In genomic region chr20:6626805-6627204, GRCh38 we compare ENCODE assay signal across 27 cellular contexts.
DNase-seq lines count a peak whose midpoint lies in the region; ATAC-seq and TF ChIP-seq lines count a peak whose summit lies in the region.
"Had no signal": no experiment of that assay in that cellular context is flagged by ENCODE, and none has a peak within 500 bp of the region (broad histone marks: within the 10 kb centered on the region; RNA-seq: fewer than 3 reads in every experiment).

No MANE protein-coding gene starts in this region.

- no peak overlapping the region for H2BK120ac ChIP-seq in H9 (ENCODE audit: low read depth, low read length, poor library complexity, severe bottlenecking)

- H3K27me3 ChIP-seq in H9 (ENCODE audit: insufficient read depth, low read length) (no peaks in the 10 kb centered on the region), SJCRH30 (no peaks in the 10 kb centered on the region), iPS DF 6.9 (ENCODE audit: control insufficient read depth, insufficient read depth, low read length) (no peaks in the 10 kb centered on the region), uterus (no peaks in the 10 kb centered on the region)
- H3K27me3 ChIP-seq: foreskin keratinocyte, heart right ventricle, upper lobe of left lung had no signal

- H3K36me3 Mint-ChIP-seq in H9 (ENCODE audit: insufficient read depth in 1 of 3, low read depth in 3 of 3) = peaks cover 0 to 4% (median 0%) of the 10 kb centered on the region in 3 experiments; a peak in 1 of 7 replicates
- no peaks in the 10 kb centered on the region for H3K36me3 Mint-ChIP-seq in activated naive CD4-positive, alpha-beta T cell treated with anti-CD3 and anti-CD28 coated beads for 36 hours (ENCODE audit: low read depth)
- H3K36me3 Mint-ChIP-seq: immature natural killer cell; naive thymus-derived CD8-positive, alpha-beta T cell; T-cell had no signal

- no peaks in the 10 kb centered on the region for H3K79me1 ChIP-seq in H9 (ENCODE audit: insufficient read depth, low read depth, low read length, poor library complexity, severe bottlenecking)

- intact Hi-C loops in uterus (cut with DNase I; ENCODE audit: low total_unique reads) = no loop called here
- intact Hi-C loops in activated naive CD4-positive, alpha-beta T cell treated with anti-CD3 and anti-CD28 coated beads for 36 hours (cut with micrococcal nuclease) = no loop called here

- no peak overlapping the region for H4K5ac ChIP-seq in H9 (ENCODE audit: insufficient read length, low read depth, low read length)

- H3K4me3 Mint-ChIP-seq in H9 = no peak overlapping the region
- no peak overlapping the region for H3K4me3 Mint-ChIP-seq in activated naive CD4-positive, alpha-beta T cell treated with anti-CD3 and anti-CD28 coated beads for 36 hours
- H3K4me3 Mint-ChIP-seq: activated naive CD8-positive, alpha-beta T cell treated with anti-CD3 and anti-CD28 coated beads, Interleukin-2, amount 50 U/mL, for 24 hours; immature natural killer cell; mesothelial cell of epicardium; naive thymus-derived CD8-positive, alpha-beta T cell; T-cell had no signal

- H3K79me2 ChIP-seq in H9 (ENCODE audit: insufficient read depth, low read length) = no peaks in the 10 kb centered on the region

- H2BK5ac ChIP-seq in H9 (ENCODE audit: insufficient read length, low read length) = no peak overlapping the region

- no peak overlapping the region for H3K18ac ChIP-seq in H9 (ENCODE audit: insufficient read length, low read depth, low read length)

- H3K4me1 ChIP-seq in H9 (ENCODE audit: insufficient read depth, low read length) (no peaks in the 10 kb centered on the region), SJCRH30 (peaks cover 7% of the 10 kb centered on the region), iPS DF 6.9 (ENCODE audit: control insufficient read depth, insufficient read depth, low read length) (0 out of 2 replicates have a peak, but pooled peaks cover 1% of the 10 kb centered on the region), uterus (no peaks in the 10 kb centered on the region)
- H3K4me1 ChIP-seq: upper lobe of left lung had no signal

- H3K56ac ChIP-seq in H9 (ENCODE audit: insufficient read length, low read depth, low read length) = no peak overlapping the region

- TF ChIP-seq CTCF in H9 (conservative IDR thresholded peaks at IDR 0.05) (peak; percentile 74), uterus (IDR thresholded peaks at IDR 0.05) (no peak)

- CTCF ChIA-PET in activated naive CD4-positive, alpha-beta T cell treated with anti-CD3 and anti-CD28 coated beads for 36 hours (lab: Charles Lee) = interaction anchor here (0.6 kb wide), 1 partner anchor 359 kb away, joined by 3 read pairs; no protein-coding TSS in a partner anchor

- H3K36me3 ChIP-seq in SJCRH30 (no peaks in the 10 kb centered on the region), iPS DF 6.9 (ENCODE audit: control insufficient read depth, insufficient read depth, low read length) (no peaks in the 10 kb centered on the region), uterus (no peaks in the 10 kb centered on the region)
- H3K36me3 ChIP-seq: heart right ventricle, upper lobe of left lung had no signal

- no peak overlapping the region for H3K4me2 ChIP-seq in H9 (ENCODE audit: insufficient read depth, insufficient read length, low read length)

- H3K4ac ChIP-seq in H9 (ENCODE audit: low read depth, low read length) = no peak overlapping the region

- no peak overlapping the region for H2BK20ac ChIP-seq in H9 (ENCODE audit: low read depth, low read length, poor library complexity, severe bottlenecking)

- H4K91ac ChIP-seq in H9 (ENCODE audit: insufficient read length, low read depth, low read length) = no peak overlapping the region

- no peaks in the 10 kb centered on the region for H4K20me1 ChIP-seq in H9 (ENCODE audit: control insufficient read depth, insufficient read depth, insufficient read length)

- peak; percentile 16 for DNase-seq in DMS53 (lab: John Stamatoyannopoulos, UW)
- DNase-seq in DMS53 treated with DMSO at 0.1 percent for 48 hours (lab: John Stamatoyannopoulos, UW; ENCODE audit: unreplicated experiment) = no peak
- peak; percentile 57 for DNase-seq in H9
- peak; percentile 13 to 52 for DNase-seq in SJCRH30
- peak; percentile 20 for DNase-seq in iPS DF 6.9 (ENCODE audit: low read depth, low spot score)
- DNase-seq in uterus = no peak
- no peak for DNase-seq in activated naive CD4-positive, alpha-beta T cell treated with anti-CD3 and anti-CD28 coated beads for 36 hours
- DNase-seq: activated CD8-positive, alpha-beta memory T cell treated with anti-CD3 and anti-CD28 coated beads for 24 hours; activated gamma-delta T cell; activated naive CD8-positive, alpha-beta T cell treated with anti-CD3 and anti-CD28 coated beads, Interleukin-2, amount 50 U/mL, for 24 hours; activated T-cell treated with anti-CD3 and anti-CD28 coated beads, Interleukin-2, amount 50 U/mL, for 1 hour; AML-193; effector CD4-positive, alpha-beta T cell; foreskin keratinocyte; heart right ventricle; immature natural killer cell; KG1; naive thymus-derived CD8-positive, alpha-beta T cell; NCI-H1048; NCI-H187; NCI-H526 treated with DMSO at 0.1 percent for 48 hours; small intestine; stimulated activated CD4-positive, alpha-beta T cell treated with anti-CD3 and anti-CD28 coated beads, Interleukin-2, amount 100 ng/mL, for 24 hours; T-cell; upper lobe of left lung had no signal

- no peak overlapping the region for H2BK12ac ChIP-seq in H9 (ENCODE audit: insufficient read length, low read depth, low read length)

- H3K4me3 ChIP-seq in SJCRH30 = no peak overlapping the region
- no peak overlapping the region for H3K4me3 ChIP-seq in iPS DF 6.9 (ENCODE audit: low read length)
- H3K4me3 ChIP-seq in uterus = no peak overlapping the region
- H3K4me3 ChIP-seq: heart right ventricle, upper lobe of left lung had no signal

- H3K9me3 Mint-ChIP-seq in H9 = peaks cover 4 to 5% of the 10 kb centered on the region in 2 experiments; a peak in 4 of 5 replicates
- H3K9me3 Mint-ChIP-seq in activated naive CD4-positive, alpha-beta T cell treated with anti-CD3 and anti-CD28 coated beads for 36 hours = no peaks in the 10 kb centered on the region

- H3K23ac ChIP-seq in H9 (ENCODE audit: insufficient read length, low read depth, low read length) = no peak overlapping the region

- peaks cover 7 to 8% of the 10 kb centered on the region in 2 experiments for H3K4me1 Mint-ChIP-seq in H9
- no peaks in the 10 kb centered on the region for H3K4me1 Mint-ChIP-seq in activated naive CD4-positive, alpha-beta T cell treated with anti-CD3 and anti-CD28 coated beads for 36 hours (ENCODE audit: low read depth)
- H3K4me1 Mint-ChIP-seq: activated naive CD8-positive, alpha-beta T cell treated with anti-CD3 and anti-CD28 coated beads, Interleukin-2, amount 50 U/mL, for 24 hours; naive thymus-derived CD8-positive, alpha-beta T cell; T-cell had no signal

- no peak overlapping the region for H3K9ac ChIP-seq in H9 (ENCODE audit: extremely low read depth, insufficient read length, low read length)

- no peaks in the 10 kb centered on the region for H3K9me3 ChIP-seq in H9 (ENCODE audit: control insufficient read depth, low read depth, low read length)
- no peaks in the 10 kb centered on the region for H3K9me3 ChIP-seq in SJCRH30 (replicated peaks)
- H3K9me3 ChIP-seq in iPS DF 6.9 (ENCODE audit: control insufficient read depth, insufficient read depth, low read length) = no peaks in the 10 kb centered on the region
- no peaks in the 10 kb centered on the region for H3K9me3 ChIP-seq in uterus
- H3K9me3 ChIP-seq: upper lobe of left lung had no signal

- H3K23me2 ChIP-seq in H9 (ENCODE audit: insufficient read length, low read depth, low read length, poor library complexity, severe bottlenecking) = no peaks in the 10 kb centered on the region

- WGBS in H9 (ENCODE audit: extremely low coverage, insufficient read length, low lambda C conversion rate) = no CpG with 5 or more reads among the region's 5 CpGs
- WGBS in iPS DF 6.9 (ENCODE audit: insufficient coverage, insufficient read length) = no CpG with 5 or more reads among the region's 5 CpGs

- no peak overlapping the region for H3K14ac ChIP-seq in H9 (ENCODE audit: insufficient read depth, low read length)

- no peak overlapping the region for H2AK5ac ChIP-seq in H9 (ENCODE audit: insufficient read length, low read length)

- H3T11ph ChIP-seq in H9 (ENCODE audit: low read length) = no peak overlapping the region

- no peak overlapping the region for H2BK15ac ChIP-seq in H9 (ENCODE audit: low read depth, low read length)

- no peak overlapping the region for H2AFZ ChIP-seq in H9 (ENCODE audit: low read length)

- no peak for ATAC-seq in HG03571 (IDR thresholded peaks at IDR 0.05; ENCODE audit: unreplicated experiment)
- ATAC-seq: activated naive CD8-positive, alpha-beta T cell treated with anti-CD3 and anti-CD28 coated beads, Interleukin-2, amount 50 U/mL, for 24 hours; foreskin keratinocyte; heart right ventricle; naive thymus-derived CD8-positive, alpha-beta T cell; T-cell had no signal

- no peak overlapping the region for H4K8ac ChIP-seq in H9 (replicated peaks; ENCODE audit: insufficient read length, low read depth, low read length)

- TF ChIP-seq POLR2A in uterus (IDR thresholded peaks at IDR 0.05) = no peak

- H3K27ac Mint-ChIP-seq in H9 = no peak overlapping the region
- H3K27ac Mint-ChIP-seq in activated naive CD4-positive, alpha-beta T cell treated with anti-CD3 and anti-CD28 coated beads for 36 hours = no peak overlapping the region
- H3K27ac Mint-ChIP-seq: activated naive CD8-positive, alpha-beta T cell treated with anti-CD3 and anti-CD28 coated beads, Interleukin-2, amount 50 U/mL, for 24 hours; immature natural killer cell; mesothelial cell of epicardium; naive thymus-derived CD8-positive, alpha-beta T cell; T-cell had no signal

- no peaks in the 10 kb centered on the region; the same call in 1 of the 2 replicates for H3K27me3 Mint-ChIP-seq in H9 (ENCODE audit: low read depth)
- no peaks in the 10 kb centered on the region for H3K27me3 Mint-ChIP-seq in activated naive CD4-positive, alpha-beta T cell treated with anti-CD3 and anti-CD28 coated beads for 36 hours (ENCODE audit: low read depth)
- H3K27me3 Mint-ChIP-seq: activated naive CD8-positive, alpha-beta T cell treated with anti-CD3 and anti-CD28 coated beads, Interleukin-2, amount 50 U/mL, for 24 hours; T-cell had no signal

- H3K27ac ChIP-seq in H9 (ENCODE audit: insufficient read length, low read depth, low read length) (no peak overlapping the region), SJCRH30 (no peak overlapping the region), iPS DF 6.9 (ENCODE audit: low read length) (no peak overlapping the region), uterus (no peak overlapping the region)
- H3K27ac ChIP-seq: foreskin keratinocyte, heart right ventricle, upper lobe of left lung had no signal

Comparison
In these comparisons a context has a peak if more than half of its experiments do, and no peak if none do; other contexts are left out.
1. DNase-seq: peak in DMS53 (single experiment), H9 (single experiment), SJCRH30 (2 of 2) and iPS DF 6.9 (single experiment); none in DMS53 treated with DMSO at 0.1 percent for 48 hours (single experiment), uterus (0 of 2) and activated naive CD4-positive, alpha-beta T cell treated with anti-CD3 and anti-CD28 coated beads for 36 hours (single experiment).